ENCODE assay signal across 3 cellular contexts in the genomic region with DNA sequence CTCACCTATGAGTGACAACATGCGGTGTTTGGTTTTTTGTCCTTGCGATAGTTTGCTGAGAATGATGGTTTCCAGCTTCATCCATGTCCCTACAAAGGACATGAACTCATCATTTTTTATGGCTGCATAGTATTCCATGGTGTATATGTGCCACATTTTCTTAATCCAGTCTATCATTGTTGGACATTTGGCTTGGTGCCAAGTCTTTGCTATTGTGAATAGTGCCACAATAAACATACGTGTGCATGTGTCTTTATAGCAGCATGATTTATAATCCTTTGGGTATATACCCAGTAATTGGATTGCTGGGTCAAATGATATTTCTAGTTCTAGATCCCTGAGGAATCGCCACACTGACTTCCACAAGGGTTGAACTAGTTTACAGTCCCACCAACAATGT.
TF ChIP-seq lines count a peak whose summit lies in the region.
"Not testable (repeated sequence)": the region's sequence is repeated elsewhere in the genome, so short reads cannot be mapped to it uniquely, and the experiment has no call there.

No MANE protein-coding gene starts in this region.

TF ChIP-seq in HEK293, 187 proteins besides CTCF, POLR2A, EP300 and RAD21:
- peak; percentile 28; the same call in 1 of the 2 replicates for TF ChIP-seq ZNF146 (tag by site-specific recombination; IDR thresholded peaks at IDR 0.05)

TF ChIP-seq in K562, 482 proteins besides CTCF, POLR2A, EP300 and RAD21:
- peak; percentile 95 for TF ChIP-seq NFIC (IDR thresholded peaks at IDR 0.05)
- peak; percentile 90 for TF ChIP-seq NFIX (CRISPR knock-in tag; IDR thresholded peaks at IDR 0.05; ENCODE audit: low read depth)

TF ChIP-seq in HepG2, 621 proteins besides CTCF, POLR2A, EP300 and RAD21:
- peak; percentile 95 for TF ChIP-seq LCORL (IDR thresholded peaks at IDR 0.05)
- not testable (repeated sequence) for TF ChIP-seq LCORL (CRISPR knock-in tag; IDR thresholded peaks at IDR 0.05)
